In the genomic region with DNA sequence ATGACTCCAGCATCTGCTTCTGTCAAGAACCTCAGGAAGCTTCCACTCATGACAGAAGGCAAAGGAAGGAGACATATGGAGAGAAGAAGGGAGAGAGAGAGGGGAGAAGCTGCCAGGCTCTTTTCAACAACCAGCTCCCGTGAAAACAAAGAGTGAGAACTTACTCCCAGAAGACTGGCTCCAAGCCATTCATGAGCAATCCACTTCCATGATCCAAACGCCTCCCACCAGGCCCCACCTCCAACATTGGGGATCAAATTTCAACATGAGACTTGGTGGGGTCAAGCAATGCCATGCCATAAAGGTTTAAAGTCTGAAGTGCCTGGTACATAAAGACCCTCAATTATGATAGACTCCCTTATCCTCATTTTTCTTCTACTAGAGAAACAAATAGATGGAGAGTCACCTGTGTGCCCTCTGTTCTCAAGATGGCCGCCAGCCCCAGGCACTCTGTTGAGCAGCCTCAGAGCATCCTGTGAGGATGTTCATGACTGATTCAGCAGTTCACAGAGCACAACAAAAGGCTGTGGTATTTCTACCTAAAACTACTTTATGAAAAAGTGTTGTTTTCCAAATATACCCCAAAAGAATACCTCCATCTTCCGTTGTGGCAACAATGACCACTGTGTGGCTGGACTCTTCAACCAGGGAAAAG, we compare ENCODE assay signal across 15 cellular contexts.
"Had no signal": no experiment of that assay in that cellular context is flagged by ENCODE, and none has a peak within 500 bp of the region (broad histone marks: within the 10 kb centered on the region; RNA-seq: fewer than 3 reads in every experiment).

No MANE protein-coding gene starts in this region.

- H3K4me3 ChIP-seq: ascending aorta, neural progenitor cell, ovary, transverse colon had no signal

- H3K4me1 Mint-ChIP-seq: neural progenitor cell had no signal

- ATAC-seq: activated T-cell treated with anti-CD3 and anti-CD28 coated beads, Interleukin-2, amount 50 U/mL, for 4 hours had no signal

- H3K9me3 ChIP-seq: ascending aorta, ovary, transverse colon had no signal

- H3K9me3 Mint-ChIP-seq: activated T-cell treated with anti-CD3 and anti-CD28 coated beads, Interleukin-2, amount 50 U/mL, for 4 hours; neural progenitor cell; T-helper 1 cell treated with Interleukin-12 subunit alpha and Interleukin-12 subunit beta and Interleukin-4 antibody, amounts not matched to agents 30 μg/mL and 1 μg/mL, for 36 hours had no signal

- H3K27me3 ChIP-seq: ascending aorta, neural progenitor cell, ovary, transverse colon had no signal

- H3K36me3 ChIP-seq: ascending aorta, neural progenitor cell, ovary, transverse colon had no signal

- H3K36me3 Mint-ChIP-seq: neural progenitor cell had no signal

- DNase-seq: activated CD4-positive, alpha-beta T cell treated with anti-CD3 and anti-CD28 coated beads, Interleukin-2, amount 50 U/mL, for 1 hour; activated gamma-delta T cell treated with Interleukin-2 at 50 U/mL for 16 hours; activated T-cell treated with anti-CD3 and anti-CD28 coated beads, Interleukin-2, amount 50 U/mL, for 4 hours; central memory CD4-positive, alpha-beta T cell; cortex of kidney; effector memory CD4-positive, alpha-beta T cell; hypothalamus; ovary; stimulated activated CD4-positive, alpha-beta T cell treated with anti-CD3 and anti-CD28 coated beads, Interleukin-12 subunit alpha, Interleukin-12 subunit beta, amount 100 ng/mL, for 4 hours; stimulated activated naive CD4-positive, alpha-beta T cell; substantia nigra; transverse colon had no signal

- H3K4me3 Mint-ChIP-seq: activated T-cell treated with anti-CD3 and anti-CD28 coated beads, Interleukin-2, amount 50 U/mL, for 4 hours; neural progenitor cell; T-helper 1 cell treated with Interleukin-12 subunit alpha and Interleukin-12 subunit beta and Interleukin-4 antibody, amounts not matched to agents 30 μg/mL and 1 μg/mL, for 36 hours had no signal

- H3K27ac Mint-ChIP-seq: neural progenitor cell; T-helper 1 cell treated with Interleukin-12 subunit alpha and Interleukin-12 subunit beta and Interleukin-4 antibody, amounts not matched to agents 30 μg/mL and 1 μg/mL, for 36 hours had no signal
